1 cellular context compared by ENCODE assay signal in the genomic region with DNA sequence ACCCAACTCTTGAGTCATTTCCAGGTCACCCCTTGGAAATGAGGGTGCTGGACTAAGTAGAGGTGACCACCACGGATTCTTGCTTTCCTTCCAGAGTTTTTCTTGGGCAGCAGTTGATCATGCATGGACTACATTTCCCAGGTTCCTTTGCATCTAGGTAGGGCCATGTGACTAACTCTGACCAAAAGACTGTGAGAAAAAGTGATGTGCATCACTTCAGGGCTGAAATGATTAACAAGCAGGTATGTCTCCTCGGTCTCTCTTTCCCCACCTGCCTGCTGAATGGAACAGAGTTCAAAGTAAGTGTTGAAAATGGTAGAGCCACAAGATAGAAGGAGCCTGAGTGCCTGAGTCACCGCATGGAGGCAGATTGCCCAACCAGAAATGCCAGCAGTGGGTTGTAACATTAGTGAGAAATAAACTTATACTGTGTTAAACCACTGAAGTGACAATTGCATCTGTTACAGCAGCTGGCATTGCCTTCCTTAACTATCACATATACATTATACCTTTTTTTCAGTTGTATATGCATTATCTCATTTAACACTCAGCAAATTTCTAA.
TF ChIP-seq lines count a peak whose summit lies in the region.

No MANE protein-coding gene starts in this region.

TF ChIP-seq in GM23338, 12 proteins besides CTCF, POLR2A, EP300 and RAD21 (continued from another document):
- TF ChIP-seq, protein P1, sequence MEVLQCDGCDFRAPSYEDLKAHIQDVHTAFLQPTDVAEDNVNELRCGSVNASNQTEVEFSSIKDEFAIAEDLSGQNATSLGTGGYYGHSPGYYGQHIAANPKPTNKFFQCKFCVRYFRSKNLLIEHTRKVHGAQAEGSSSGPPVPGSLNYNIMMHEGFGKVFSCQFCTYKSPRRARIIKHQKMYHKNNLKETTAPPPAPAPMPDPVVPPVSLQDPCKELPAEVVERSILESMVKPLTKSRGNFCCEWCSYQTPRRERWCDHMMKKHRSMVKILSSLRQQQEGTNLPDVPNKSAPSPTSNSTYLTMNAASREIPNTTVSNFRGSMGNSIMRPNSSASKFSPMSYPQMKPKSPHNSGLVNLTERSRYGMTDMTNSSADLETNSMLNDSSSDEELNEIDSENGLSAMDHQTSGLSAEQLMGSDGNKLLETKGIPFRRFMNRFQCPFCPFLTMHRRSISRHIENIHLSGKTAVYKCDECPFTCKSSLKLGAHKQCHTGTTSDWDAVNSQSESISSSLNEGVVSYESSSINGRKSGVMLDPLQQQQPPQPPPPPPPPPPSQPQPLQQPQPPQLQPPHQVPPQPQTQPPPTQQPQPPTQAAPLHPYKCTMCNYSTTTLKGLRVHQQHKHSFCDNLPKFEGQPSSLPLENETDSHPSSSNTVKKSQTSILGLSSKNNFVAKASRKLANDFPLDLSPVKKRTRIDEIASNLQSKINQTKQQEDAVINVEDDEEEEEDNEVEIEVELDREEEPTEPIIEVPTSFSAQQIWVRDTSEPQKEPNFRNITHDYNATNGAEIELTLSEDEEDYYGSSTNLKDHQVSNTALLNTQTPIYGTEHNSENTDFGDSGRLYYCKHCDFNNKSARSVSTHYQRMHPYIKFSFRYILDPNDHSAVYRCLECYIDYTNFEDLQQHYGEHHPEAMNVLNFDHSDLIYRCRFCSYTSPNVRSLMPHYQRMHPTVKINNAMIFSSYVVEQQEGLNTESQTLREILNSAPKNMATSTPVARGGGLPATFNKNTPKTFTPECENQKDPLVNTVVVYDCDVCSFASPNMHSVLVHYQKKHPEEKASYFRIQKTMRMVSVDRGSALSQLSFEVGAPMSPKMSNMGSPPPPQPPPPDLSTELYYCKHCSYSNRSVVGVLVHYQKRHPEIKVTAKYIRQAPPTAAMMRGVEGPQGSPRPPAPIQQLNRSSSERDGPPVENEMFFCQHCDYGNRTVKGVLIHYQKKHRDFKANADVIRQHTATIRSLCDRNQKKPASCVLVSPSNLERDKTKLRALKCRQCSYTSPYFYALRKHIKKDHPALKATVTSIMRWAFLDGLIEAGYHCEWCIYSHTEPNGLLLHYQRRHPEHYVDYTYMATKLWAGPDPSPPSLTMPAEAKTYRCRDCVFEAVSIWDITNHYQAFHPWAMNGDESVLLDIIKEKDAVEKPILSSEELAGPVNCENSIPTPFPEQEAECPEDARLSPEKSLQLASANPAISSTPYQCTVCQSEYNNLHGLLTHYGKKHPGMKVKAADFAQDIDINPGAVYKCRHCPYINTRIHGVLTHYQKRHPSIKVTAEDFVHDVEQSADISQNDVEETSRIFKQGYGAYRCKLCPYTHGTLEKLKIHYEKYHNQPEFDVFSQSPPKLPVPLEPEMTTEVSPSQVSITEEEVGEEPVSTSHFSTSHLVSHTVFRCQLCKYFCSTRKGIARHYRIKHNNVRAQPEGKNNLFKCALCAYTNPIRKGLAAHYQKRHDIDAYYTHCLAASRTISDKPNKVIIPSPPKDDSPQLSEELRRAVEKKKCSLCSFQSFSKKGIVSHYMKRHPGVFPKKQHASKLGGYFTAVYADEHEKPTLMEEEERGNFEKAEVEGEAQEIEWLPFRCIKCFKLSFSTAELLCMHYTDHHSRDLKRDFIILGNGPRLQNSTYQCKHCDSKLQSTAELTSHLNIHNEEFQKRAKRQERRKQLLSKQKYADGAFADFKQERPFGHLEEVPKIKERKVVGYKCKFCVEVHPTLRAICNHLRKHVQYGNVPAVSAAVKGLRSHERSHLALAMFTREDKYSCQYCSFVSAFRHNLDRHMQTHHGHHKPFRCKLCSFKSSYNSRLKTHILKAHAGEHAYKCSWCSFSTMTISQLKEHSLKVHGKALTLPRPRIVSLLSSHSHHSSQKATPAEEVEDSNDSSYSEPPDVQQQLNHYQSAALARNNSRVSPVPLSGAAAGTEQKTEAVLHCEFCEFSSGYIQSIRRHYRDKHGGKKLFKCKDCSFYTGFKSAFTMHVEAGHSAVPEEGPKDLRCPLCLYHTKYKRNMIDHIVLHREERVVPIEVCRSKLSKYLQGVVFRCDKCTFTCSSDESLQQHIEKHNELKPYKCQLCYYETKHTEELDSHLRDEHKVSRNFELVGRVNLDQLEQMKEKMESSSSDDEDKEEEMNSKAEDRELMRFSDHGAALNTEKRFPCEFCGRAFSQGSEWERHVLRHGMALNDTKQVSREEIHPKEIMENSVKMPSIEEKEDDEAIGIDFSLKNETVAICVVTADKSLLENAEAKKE (CRISPR knock-in tag; IDR thresholded peaks at IDR 0.05) = no peak
- TF ChIP-seq STAT1 (IDR thresholded peaks at IDR 0.05; ENCODE audit: unreplicated experiment) = no peak
- TF ChIP-seq NANOG (IDR thresholded peaks at IDR 0.05; ENCODE audit: borderline replicate concordance) = no peak
- TF ChIP-seq JUNB (IDR thresholded peaks at IDR 0.05; ENCODE audit: unreplicated experiment) = no peak
- no peak for TF ChIP-seq ZNF114 (CRISPR knock-in tag; IDR thresholded peaks at IDR 0.05)
- TF ChIP-seq, protein P2, sequence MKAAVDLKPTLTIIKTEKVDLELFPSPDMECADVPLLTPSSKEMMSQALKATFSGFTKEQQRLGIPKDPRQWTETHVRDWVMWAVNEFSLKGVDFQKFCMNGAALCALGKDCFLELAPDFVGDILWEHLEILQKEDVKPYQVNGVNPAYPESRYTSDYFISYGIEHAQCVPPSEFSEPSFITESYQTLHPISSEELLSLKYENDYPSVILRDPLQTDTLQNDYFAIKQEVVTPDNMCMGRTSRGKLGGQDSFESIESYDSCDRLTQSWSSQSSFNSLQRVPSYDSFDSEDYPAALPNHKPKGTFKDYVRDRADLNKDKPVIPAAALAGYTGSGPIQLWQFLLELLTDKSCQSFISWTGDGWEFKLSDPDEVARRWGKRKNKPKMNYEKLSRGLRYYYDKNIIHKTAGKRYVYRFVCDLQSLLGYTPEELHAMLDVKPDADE (IDR thresholded peaks at IDR 0.05) = no peak
- TF ChIP-seq CREB1 (CRISPR knock-in tag; IDR thresholded peaks at IDR 0.05; ENCODE audit: low read depth) = no peak
- TF ChIP-seq POLR2AphosphoS5 (IDR thresholded peaks at IDR 0.05; ENCODE audit: low read depth) = no peak
